In genomic region chr16:67311607-67312449, GRCh38 we compare ENCODE assay signal across 9 cellular contexts. TPM values are rescaled to one million over a fixed set of nuclear protein-coding genes. Genes with fewer than 3 reads are reported as not detected.
DNase-seq lines count a peak whose midpoint lies in the region; ATAC-seq and TF ChIP-seq lines count a peak whose summit lies in the region.
"Had no signal": no experiment of that assay in that cellular context is flagged by ENCODE, and none has a peak within 500 bp of the region (broad histone marks: within the 10 kb centered on the region; RNA-seq: fewer than 3 reads in every experiment).

No MANE protein-coding gene starts in this region.

- peaks cover 5% of the 10 kb centered on the region for H3K4me1 ChIP-seq in Caco-2
- no peaks in the 10 kb centered on the region for H3K4me1 ChIP-seq in left lung

- no peaks in the 10 kb centered on the region for H3K36me3 ChIP-seq in Caco-2 (ENCODE audit: control insufficient read depth, insufficient read depth, low read length)
- H3K36me3 ChIP-seq in left lung: no peaks in the 10 kb centered on the region

- no TSS peak for BruUV-seq in Caco-2 (replicated peaks; lab: Mats Ljungman, UMichigan)

- peak overlapping the region; percentile 44 to 53 for H3K27ac ChIP-seq in left lung
- H3K27ac ChIP-seq: HL-60 had no signal

- ATAC-seq in GM21717 (IDR thresholded peaks at IDR 0.05; ENCODE audit: unreplicated experiment) (peak; percentile 76), left lung (peak; percentile 78)

- CTCF ChIA-PET in Caco-2 (lab: Charles Lee): no interaction called here

- H3K9me3 ChIP-seq in Caco-2 (no peaks in the 10 kb centered on the region), left lung (no peaks in the 10 kb centered on the region)

- H3K4me1 Mint-ChIP-seq in Caco-2 (ENCODE audit: low read depth, unreplicated experiment): peaks cover 8% of the 10 kb centered on the region

- H3K4me3 Mint-ChIP-seq in Caco-2 (ENCODE audit: unreplicated experiment): no peak overlapping the region

- H3K27me3 ChIP-seq in Caco-2 (replicated peaks; ENCODE audit: control insufficient read depth, insufficient read depth, low read length) (no peaks in the 10 kb centered on the region), left lung (no peaks in the 10 kb centered on the region)

- H3K4me3 ChIP-seq in Caco-2 (ENCODE audit: low read depth, low read length): no peak overlapping the region
- H3K4me3 ChIP-seq in left lung: no peak overlapping the region

- TF ChIP-seq CTCF in Caco-2 (IDR thresholded peaks at IDR 0.05; ENCODE audit: insufficient read depth in 1 of 2, low read depth in 1 of 2, low read length in 1 of 2, severe bottlenecking in 1 of 2, unreplicated experiment in 1 of 2) (no peak), left lung (IDR thresholded peaks at IDR 0.05) (no peak)

- H3K27ac Mint-ChIP-seq in Caco-2 (ENCODE audit: unreplicated experiment): peak overlapping the region; percentile 43

- intact Hi-C loops in Caco-2 (cut with micrococcal nuclease; ENCODE audit: unreplicated experiment) (no loop called here), left lung (cut with DNase I) (no loop called here)

- POLR2A ChIA-PET in Caco-2 (lab: Charles Lee): no interaction called here

- no peaks in the 10 kb centered on the region for H3K27me3 Mint-ChIP-seq in Caco-2 (ENCODE audit: insufficient read depth, unreplicated experiment)

- DNase-seq in Caco-2 (no peak), MV-4-11 (lab: John Stamatoyannopoulos, UW) (peak; percentile 73), left lung (no peak), GDM1 (lab: John Stamatoyannopoulos, UW) (no peak), NCI-H524 treated with DMSO at 0.1 percent for 48 hours (lab: John Stamatoyannopoulos, UW) (no peak)
- DNase-seq in activated naive CD4-positive, alpha-beta T cell treated with anti-CD3 and anti-CD28 coated beads, Interleukin-2, amount 50 U/mL, for 16 hours: peak; percentile 87
- DNase-seq in stimulated activated CD8-positive, alpha-beta memory T cell treated with anti-CD3 and anti-CD28 coated beads, Interleukin-7, amount 100 ng/mL, for 48 hours (ENCODE audit: extremely low read depth in 1 of 2, low read depth in 1 of 2): peak; percentile 61 to 90

- no peaks in the 10 kb centered on the region for H3K9me3 Mint-ChIP-seq in Caco-2 (ENCODE audit: unreplicated experiment)

- H3K36me3 Mint-ChIP-seq in Caco-2 (ENCODE audit: insufficient read depth, unreplicated experiment): no peaks in the 10 kb centered on the region

RNA-seq across cellular contexts. Expression of gene KCTD19, which starts 14.7 kb away (rescaled TPM):
- total RNA-seq in Caco-2 (2022) (not detected in 2 replicates), left lung (under 1 TPM in 1 of 2 donors, not detected in 1; 0.73 TPM)

RNA-seq across cellular contexts. Expression of gene LRRC36, which starts 14.8 kb away (rescaled TPM):
- total RNA-seq in Caco-2 (2022): 0.79 TPM in 1 of 2 replicates, not detected in the other
- 10 to 100 TPM in 1 of 2 donors, 1 to 10 TPM in 1; 3.0 to 19.5 TPM for total RNA-seq in left lung

RNA-seq across cellular contexts. Expression of gene PLEKHG4, which starts 32.5 kb away (rescaled TPM):
- total RNA-seq in Caco-2 (2022) (91.0 and 96.4 TPM in 2 replicates), left lung (10 to 100 TPM; 24.9 to 28.5 TPM)

Comparison
In these comparisons a context has a peak if more than half of its experiments do, and no peak if none do; other contexts are left out.
1. DNase-seq: peak in MV-4-11 (single experiment), activated naive CD4-positive, alpha-beta T cell treated with anti-CD3 and anti-CD28 coated beads, Interleukin-2, amount 50 U/mL, for 16 hours (single experiment) and stimulated activated CD8-positive, alpha-beta memory T cell treated with anti-CD3 and anti-CD28 coated beads, Interleukin-7, amount 100 ng/mL, for 48 hours (2 of 2); none in Caco-2 (0 of 2), left lung (0 of 2), GDM1 (single experiment) and NCI-H524 treated with DMSO at 0.1 percent for 48 hours (single experiment).